In genomic region chrX:24054182-24055042, GRCh38 we compare ENCODE assay signal across 1 cellular context.
TF ChIP-seq lines count a peak whose summit lies in the region.

Gene EIF2S3, plus strand, starts transcription at chrX:24054956. Its CDS starts 13 bp downstream, at chrX:24054969.

TF ChIP-seq in HEK293, 187 proteins besides CTCF, POLR2A, EP300 and RAD21 (continued from another document):
- TF ChIP-seq ZBTB26 (tag by site-specific recombination; optimal IDR thresholded peaks at IDR 0.05), result peak; percentile 83
- peak; percentile 17; the same call in 1 of the 2 replicates for TF ChIP-seq ZBTB7A (tag by site-specific recombination; IDR thresholded peaks at IDR 0.05; ENCODE audit: low read depth)
- no peak for TF ChIP-seq ZNF549 (tag by site-specific recombination; IDR thresholded peaks at IDR 0.05)
- TF ChIP-seq BCL11B (tag by site-specific recombination; IDR thresholded peaks at IDR 0.05; ENCODE audit: low read depth), result 0 out of 2 replicates have a peak, but pooled peaks have one; percentile 63
- TF ChIP-seq ZNF362 (tag by site-specific recombination; IDR thresholded peaks at IDR 0.05), result peak; percentile 85
